1 cellular context compared by ENCODE assay signal in genomic region chr12:6851921-6852650, GRCh38.
TF ChIP-seq lines count a peak whose summit lies in the region.

USP5 (plus strand) TSS chr12:6852150; CDS start chr12:6852180, 30 bp downstream.

TF ChIP-seq in WTC11, 78 proteins besides CTCF, POLR2A, EP300 and RAD21 (continued from another document):
- TF ChIP-seq ERG (CRISPR knock-in tag; IDR thresholded peaks at IDR 0.05) (no peak), IRF2 (CRISPR knock-in tag; IDR thresholded peaks at IDR 0.05; ENCODE audit: borderline replicate concordance, low read depth) (no peak), FOXP4 (CRISPR knock-in tag; IDR thresholded peaks at IDR 0.05) (0 out of 2 replicates have a peak, but pooled peaks have one; percentile 43), CDX4 (CRISPR knock-in tag; IDR thresholded peaks at IDR 0.05; ENCODE audit: borderline replicate concordance) (no peak), FOXJ3 (CRISPR knock-in tag; IDR thresholded peaks at IDR 0.05; ENCODE audit: borderline replicate concordance) (no peak), USF2 (CRISPR knock-in tag; IDR thresholded peaks at IDR 0.05) (peak; percentile 65), FOXK1 (CRISPR knock-in tag; IDR thresholded peaks at IDR 0.05) (0 out of 2 replicates have a peak, but pooled peaks have one; percentile 12), ETV6 (CRISPR knock-in tag; IDR thresholded peaks at IDR 0.05) (no peak), ARID4B (CRISPR knock-in tag; IDR thresholded peaks at IDR 0.05; ENCODE audit: borderline replicate concordance) (0 out of 2 replicates have a peak, but pooled peaks have one; percentile 32), SMAD3 (CRISPR knock-in tag; IDR thresholded peaks at IDR 0.05; ENCODE audit: borderline replicate concordance) (peak; percentile 39; the same call in 1 of the 2 replicates), HMGXB4 (CRISPR knock-in tag; IDR thresholded peaks at IDR 0.05) (no peak), ZNF317 (CRISPR knock-in tag; IDR thresholded peaks at IDR 0.05; ENCODE audit: borderline replicate concordance, low read depth) (no peak), ZSCAN18 (CRISPR knock-in tag; IDR thresholded peaks at IDR 0.05) (0 out of 2 replicates have a peak, but pooled peaks have one; percentile 60), ZNF138 (CRISPR knock-in tag; conservative IDR thresholded peaks at IDR 0.05) (no peak), AR (CRISPR knock-in tag; IDR thresholded peaks at IDR 0.05) (no peak), CBFB (CRISPR knock-in tag; IDR thresholded peaks at IDR 0.05; ENCODE audit: low read depth) (0 out of 2 replicates have a peak, but pooled peaks have one; percentile 47), ZNF423 (CRISPR knock-in tag; IDR thresholded peaks at IDR 0.05) (no peak), ZNF396 (CRISPR knock-in tag; IDR thresholded peaks at IDR 0.05; ENCODE audit: borderline replicate concordance) (peak; percentile 44; the same call in 1 of the 2 replicates), ATF1 (CRISPR knock-in tag; IDR thresholded peaks at IDR 0.05) (no peak), USF1 (CRISPR knock-in tag; IDR thresholded peaks at IDR 0.05) (peak; percentile 73), ZNF532 (CRISPR knock-in tag; IDR thresholded peaks at IDR 0.05; ENCODE audit: borderline replicate concordance) (no peak), ZNF219 (CRISPR knock-in tag; IDR thresholded peaks at IDR 0.05; ENCODE audit: borderline replicate concordance) (no peak), TEAD4 (CRISPR knock-in tag; IDR thresholded peaks at IDR 0.05) (no peak)
